ENCODE assay signal across 13 cellular contexts in the genomic region with DNA sequence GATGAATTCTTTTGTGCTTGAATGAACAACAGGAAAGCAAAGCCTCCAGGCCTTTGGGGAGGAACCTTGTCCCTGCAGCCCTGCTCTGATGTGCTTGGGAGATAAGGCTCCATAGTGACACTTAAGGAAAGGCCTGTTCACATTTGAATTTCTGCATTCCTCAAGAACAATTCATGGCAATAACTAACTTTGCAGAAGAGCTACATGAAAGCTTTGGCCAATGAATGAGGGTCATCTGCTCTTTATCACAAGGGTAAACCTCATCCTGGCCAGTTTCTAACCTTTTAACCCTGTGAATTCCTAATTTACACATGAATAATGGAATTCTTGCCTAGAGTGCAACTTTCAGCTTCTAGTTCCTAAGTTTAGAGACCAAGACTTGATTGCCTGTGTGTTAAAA. TPM values are rescaled to one million over a fixed set of nuclear protein-coding genes. Genes with fewer than 3 reads are reported as not detected.
DNase-seq lines count a peak whose midpoint lies in the region; ATAC-seq, FAIRE-seq and TF ChIP-seq lines count a peak whose summit lies in the region.
"Had no signal": no experiment of that assay in that cellular context is flagged by ENCODE, and none has a peak within 500 bp of the region (broad histone marks: within the 10 kb centered on the region; RNA-seq: fewer than 3 reads in every experiment).

No MANE protein-coding gene starts in this region.

- H2BK15ac ChIP-seq in neuronal stem cell (ENCODE audit: low read length): no peak overlapping the region

- no peaks in the 10 kb centered on the region for H3K36me3 Mint-ChIP-seq in immature natural killer cell
- H3K36me3 Mint-ChIP-seq: naive B cell, T-cell had no signal

- TF ChIP-seq CTCF in endothelial cell of umbilical vein (IDR thresholded peaks at IDR 0.05; ENCODE audit: extremely low read depth in 1 of 2, insufficient read depth in 1 of 2, low read depth in 1 of 2, low read length in 2 of 2): no peak

- no peak overlapping the region for H3K4me3 Mint-ChIP-seq in immature natural killer cell
- H3K4me3 Mint-ChIP-seq: CD4-positive, alpha-beta T cell; naive B cell; T-cell had no signal

- no peak overlapping the region for H2BK5ac ChIP-seq in neuronal stem cell (ENCODE audit: low read length)

- H3K4ac ChIP-seq in neuronal stem cell (ENCODE audit: low read length): no peak overlapping the region

- H2AFZ ChIP-seq in endothelial cell of umbilical vein (ENCODE audit: low read depth, low read length) (no peak overlapping the region), neuronal stem cell (ENCODE audit: low read length) (no peak overlapping the region)

- POLR2A ChIA-PET in endothelial cell of umbilical vein (lab: Charles Lee): no interaction called here

- peaks cover 2% of the 10 kb centered on the region for H3K79me1 ChIP-seq in neuronal stem cell (ENCODE audit: low read depth, low read length)

- no peak overlapping the region for H4K91ac ChIP-seq in neuronal stem cell (ENCODE audit: low read depth, low read length, poor library complexity)

- H2BK120ac ChIP-seq in neuronal stem cell (ENCODE audit: low read depth, low read length): no peak overlapping the region

- dilution Hi-C loops in endothelial cell of umbilical vein (cut with MboI; ENCODE audit: extremely low pct_ligation_motif_present, low sequenced_read_pairs): no loop called here

- CTCF ChIA-PET in endothelial cell of umbilical vein (lab: Charles Lee): interaction anchor here (0.9 to 2.0 kb wide), 6 partner anchors 8 to 88 kb away, joined by 3 to 10 read pairs (median 4); no protein-coding TSS in a partner anchor

- H3K4me3 ChIP-seq in endothelial cell of umbilical vein (replicated peaks in 1 of 3; ENCODE audit: insufficient read depth in 1 of 3, low read depth in 1 of 3, low read length in 3 of 3) (no peak overlapping the region), neuronal stem cell (ENCODE audit: low read length in 2 of 2) (peak overlapping the region in 1 of 2 donors; percentile 19)

- no peaks in the 10 kb centered on the region for H4K20me1 ChIP-seq in endothelial cell of umbilical vein (replicated peaks; ENCODE audit: control insufficient read depth, extremely low read depth, insufficient read depth, low read length)

- no peak overlapping the region for H3K27ac Mint-ChIP-seq in immature natural killer cell
- H3K27ac Mint-ChIP-seq: CD4-positive, alpha-beta T cell; naive B cell; T-cell had no signal

- peak overlapping the region; percentile 37 for H3K4me2 ChIP-seq in endothelial cell of umbilical vein (ENCODE audit: insufficient read depth, low read length)
- no peak overlapping the region for H3K4me2 ChIP-seq in neuronal stem cell (ENCODE audit: insufficient read depth, low read length, poor library complexity, severe bottlenecking)

- H2BK12ac ChIP-seq in neuronal stem cell (ENCODE audit: low read length): no peak overlapping the region

- H3K4me1 ChIP-seq in endothelial cell of umbilical vein (ENCODE audit: control insufficient read depth, extremely low read depth, insufficient read depth, low read length) (peaks cover 30% of the 10 kb centered on the region), neuronal stem cell (ENCODE audit: control insufficient read depth in 2 of 2, insufficient read depth in 1 of 2, low read depth in 1 of 2, low read length in 2 of 2) (peaks cover 14 to 27% of the 10 kb centered on the region in 2 donors)

- H3K79me2 ChIP-seq in endothelial cell of umbilical vein (ENCODE audit: control insufficient read depth, insufficient read depth, low read length): peaks cover 2% of the 10 kb centered on the region

- no peak overlapping the region for H3K14ac ChIP-seq in neuronal stem cell (ENCODE audit: low read length)

- H3K18ac ChIP-seq in neuronal stem cell (ENCODE audit: low read length): no peak overlapping the region

- no peaks in the 10 kb centered on the region for H3K36me3 ChIP-seq in endothelial cell of umbilical vein (ENCODE audit: control insufficient read depth in 2 of 2, extremely low read depth in 1 of 2, insufficient read depth in 2 of 2, low read length in 2 of 2)
- H3K36me3 ChIP-seq in neuronal stem cell (replicated peaks in 1 of 2; ENCODE audit: control insufficient read depth in 2 of 2, insufficient read depth in 2 of 2, low read length in 2 of 2): peaks cover 2 to 85% of the 10 kb centered on the region in 2 donors

- H2AK5ac ChIP-seq in neuronal stem cell (ENCODE audit: low read depth, low read length): no peak overlapping the region

- no peak overlapping the region for H4K8ac ChIP-seq in neuronal stem cell (ENCODE audit: low read depth, low read length)

- FAIRE-seq in endothelial cell of umbilical vein (lab: Jason Lieb, UNC): peak; percentile 59

- H3K9me3 Mint-ChIP-seq in immature natural killer cell: no peaks in the 10 kb centered on the region
- H3K9me3 Mint-ChIP-seq: CD4-positive, alpha-beta T cell; T-cell had no signal

- peak; percentile 8 for DNase-seq in GM04503 (ENCODE audit: low read depth)
- peak; percentile 46 for DNase-seq in OCI-M1 (lab: John Stamatoyannopoulos, UW)
- peak; percentile 74 for DNase-seq in endothelial cell of umbilical vein (ENCODE audit: low read depth, low spot score)
- peak; percentile 91 for DNase-seq in neuronal stem cell (ENCODE audit: low spot score)
- no peak for DNase-seq in HuH-7.5 (ENCODE audit: low spot score)
- no peak for DNase-seq in immature natural killer cell
- no peak for DNase-seq in NCI-H510A treated with DMSO at 0.1 percent for 48 hours (lab: John Stamatoyannopoulos, UW)
- DNase-seq: activated CD4-positive, alpha-beta T cell treated with anti-CD3 and anti-CD28 coated beads, Interleukin-2, amount 50 U/mL, for 1 hour; CD4-positive, alpha-beta T cell; naive B cell; NK-92 treated with Interleukin-12 subunit alpha and Interleukin-12 subunit beta, amount 100 ng/mL, for 24 hours; T-cell had no signal

- H3K27me3 ChIP-seq in endothelial cell of umbilical vein (ENCODE audit: control insufficient read depth in 2 of 2, insufficient read depth in 2 of 2, low read length in 2 of 2) (no peaks in the 10 kb centered on the region), neuronal stem cell (ENCODE audit: control insufficient read depth in 3 of 3, insufficient read depth in 3 of 3, low read depth in 1 of 3, low read length in 3 of 3) (no peaks in the 10 kb centered on the region)

- no peak for TF ChIP-seq POLR2A in endothelial cell of umbilical vein (IDR thresholded peaks at IDR 0.05; ENCODE audit: low read depth, low read length)

- no peak for ATAC-seq in GM19328 (IDR thresholded peaks at IDR 0.05; ENCODE audit: unreplicated experiment)
- ATAC-seq: T-cell had no signal

- H3K27me3 Mint-ChIP-seq in immature natural killer cell (ENCODE audit: low read depth in 3 of 3): peaks cover 3 to 17% (median 10%) of the 10 kb centered on the region in 3 donors

- H3K23ac ChIP-seq in neuronal stem cell (ENCODE audit: low read depth, low read length, poor library complexity): no peak overlapping the region

- no peak overlapping the region for H3K9ac ChIP-seq in endothelial cell of umbilical vein (replicated peaks; ENCODE audit: extremely low read depth, insufficient read depth, low read length)
- no peak overlapping the region for H3K9ac ChIP-seq in neuronal stem cell (ENCODE audit: low read depth, low read length, poor library complexity)

- H3K27ac ChIP-seq in endothelial cell of umbilical vein (ENCODE audit: insufficient read depth, low read depth, low read length): no peak overlapping the region
- H3K27ac ChIP-seq in neuronal stem cell (replicated peaks; ENCODE audit: low read length): peak overlapping the region; percentile 90

- no TSS peak for BruUV-seq in endothelial cell of umbilical vein (replicated peaks; lab: Mats Ljungman, UMichigan)

- no peaks in the 10 kb centered on the region for H3K9me1 ChIP-seq in endothelial cell of umbilical vein (replicated peaks; ENCODE audit: control insufficient read depth, extremely low read depth, insufficient read depth, low read length)

- H3K4me1 Mint-ChIP-seq in immature natural killer cell: no peaks in the 10 kb centered on the region
- H3K4me1 Mint-ChIP-seq: naive B cell, T-cell had no signal

- intact Hi-C loops in endothelial cell of umbilical vein (cut with micrococcal nuclease): no loop called here

- H3K9me3 ChIP-seq in endothelial cell of umbilical vein (replicated peaks; ENCODE audit: control insufficient read depth, insufficient read depth, low read length) (no peaks in the 10 kb centered on the region), neuronal stem cell (replicated peaks in 1 of 2; ENCODE audit: control insufficient read depth in 2 of 2, insufficient read depth in 1 of 2, low read depth in 1 of 2, low read length in 2 of 2) (peaks cover 0 to 6% of the 10 kb centered on the region in 2 donors)

TF ChIP-seq in endothelial cell of umbilical vein, 7 proteins besides CTCF, POLR2A, EP300 and RAD21:
- TF ChIP-seq GATA2 (IDR thresholded peaks at IDR 0.05; ENCODE audit: insufficient read depth, insufficient read length, low read depth, low read length) (peak; percentile 89), MYC (IDR thresholded peaks at IDR 0.05; ENCODE audit: low read depth, low read length) (no peak)

RNA-seq across cellular contexts. Expression of gene PRTG, which starts 5.6 kb away (rescaled TPM):
- 8.2 and 12.4 TPM in 2 replicates for total RNA-seq in endothelial cell of umbilical vein
- 3.0 and 3.4 TPM in 2 replicates for polyA plus RNA-seq in endothelial cell of umbilical vein
- 2.7 and 3.3 TPM in 2 replicates for polyA plus RNA-seq in endothelial cell of umbilical vein (2011; cell fraction: cytosol; rRNA removed)
- 11.0 and 12.5 TPM in 2 replicates for polyA plus RNA-seq in endothelial cell of umbilical vein (2011; cell fraction: nucleus; rRNA removed)
- polyA plus RNA-seq in endothelial cell of umbilical vein (2012): 2.0 and 3.5 TPM in 2 replicates
- polyA minus RNA-seq in endothelial cell of umbilical vein: 11.5 and 14.7 TPM in 2 replicates
- 6.9 TPM for polyA minus RNA-seq in endothelial cell of umbilical vein (2011; cell fraction: cytosol; rRNA and poly(A)+ RNA removed)
- 32.6 and 34.8 TPM in 2 replicates for polyA minus RNA-seq in endothelial cell of umbilical vein (2011; cell fraction: nucleus; rRNA and poly(A)+ RNA removed)
- 185 TPM for polyA plus RNA-seq in neuronal stem cell (2013, experiment 1 of 2)
- polyA plus RNA-seq in neuronal stem cell (2013, experiment 2 of 2): 191 TPM
- not detected for polyA plus RNA-seq in immature natural killer cell
- total RNA-seq: CD4-positive, alpha-beta T cell had no signal

Comparison
In these comparisons a context has a peak if more than half of its experiments do, and no peak if none do; other contexts are left out.
1. DNase-seq: peak in GM04503 (single experiment), OCI-M1 (single experiment), endothelial cell of umbilical vein (single experiment) and neuronal stem cell (single experiment); none in HuH-7.5 (single experiment), immature natural killer cell (0 of 3) and NCI-H510A treated with DMSO at 0.1 percent for 48 hours (single experiment).